Comparison of ENCODE assay signal across 8 cellular contexts in genomic region chr21:32392880-32393676, GRCh38. TPM values are rescaled to one million over a fixed set of nuclear protein-coding genes. Genes with fewer than 3 reads are reported as not detected.
DNase-seq lines count a peak whose midpoint lies in the region; ATAC-seq and TF ChIP-seq lines count a peak whose summit lies in the region.

TSS of gene URB1 (minus strand) at chr21:32393012. CDS start at chr21:32392910, 102 bp downstream.

- peaks cover 26% of the 10 kb centered on the region for H3K36me3 Mint-ChIP-seq in CD8-positive, alpha-beta T cell
- H3K36me3 Mint-ChIP-seq in memory B cell, result peaks cover 9% of the 10 kb centered on the region

- peak; percentile 89 to 98 (median 95) for DNase-seq in CD8-positive, alpha-beta T cell
- DNase-seq in HL-60 (ENCODE audit: low read depth in 1 of 2, low spot score in 1 of 2) (peak; percentile 83 to 93), NK-92 (lab: John Stamatoyannopoulos, UW; ENCODE audit: unreplicated experiment) (peak; percentile 66), memory B cell (ENCODE audit: low spot score in 2 of 2) (peak; percentile 94 to 95)
- DNase-seq in effector memory CD4-positive, alpha-beta T cell, result peak; percentile 88 to 92 (median 88)
- peak; percentile 83 for DNase-seq in stimulated activated CD8-positive, alpha-beta memory T cell treated with anti-CD3 and anti-CD28 coated beads, Interleukin-12 subunit alpha, Interleukin-12 subunit beta, amount 100 ng/mL, for 24 hours (ENCODE audit: extremely low read depth)

- H3K9me3 Mint-ChIP-seq in CD8-positive, alpha-beta T cell, result no peaks in the 10 kb centered on the region
- H3K9me3 Mint-ChIP-seq in memory B cell, result no peaks in the 10 kb centered on the region

- POLR2A ChIA-PET in CD8-positive, alpha-beta T cell (lab: Charles Lee), result interaction anchor here (1.2 to 2.1 kb wide), 4 partner anchors 14 to 219 kb away, joined by 3 to 14 read pairs (median 11); partner anchors contain the start of genes CFAP298 and EVA1C
- POLR2A ChIA-PET in activated CD8-positive, alpha-beta memory T cell treated with anti-CD3 and anti-CD28 coated beads for 36 hours (lab: Charles Lee), result interaction anchor here (0.6 to 2.4 kb wide), 2 partner anchors 19 to 23 kb away, joined by 7 to 10 read pairs; partner anchors contain the start of gene EVA1C

- H3K4me3 ChIP-seq in CD8-positive, alpha-beta T cell (ENCODE audit: low read depth, low read length), result peak within 1 kb of the TSS; percentile 98
- H3K4me3 ChIP-seq in HL-60 (replicated peaks; ENCODE audit: insufficient read depth, low read length), result peak within 1 kb of the TSS; percentile 100
- H3K4me3 ChIP-seq in effector memory CD4-positive, alpha-beta T cell (ENCODE audit: insufficient read depth, low read depth, low read length, poor library complexity, severe bottlenecking), result peak within 1 kb of the TSS; percentile 85

- peak within 1 kb of the TSS; percentile 80 for H3K27ac Mint-ChIP-seq in CD8-positive, alpha-beta T cell
- H3K27ac Mint-ChIP-seq in memory B cell, result peak within 1 kb of the TSS; percentile 78

- no peaks in the 10 kb centered on the region for H3K27me3 ChIP-seq in CD8-positive, alpha-beta T cell (ENCODE audit: insufficient read depth, low read length)
- H3K27me3 ChIP-seq in HL-60 (ENCODE audit: insufficient read depth, poor library complexity, severe bottlenecking), result no peaks in the 10 kb centered on the region
- H3K27me3 ChIP-seq in effector memory CD4-positive, alpha-beta T cell (replicated peaks; ENCODE audit: control insufficient read depth, insufficient read depth, low read length, poor library complexity, severe bottlenecking), result no peaks in the 10 kb centered on the region

- H3K36me3 ChIP-seq in CD8-positive, alpha-beta T cell (ENCODE audit: insufficient read depth, low read length), result no peaks in the 10 kb centered on the region
- peaks cover 4% of the 10 kb centered on the region for H3K36me3 ChIP-seq in effector memory CD4-positive, alpha-beta T cell (ENCODE audit: control insufficient read depth, insufficient read depth, low read length)

- H3K27me3 Mint-ChIP-seq in CD8-positive, alpha-beta T cell (ENCODE audit: low read depth), result peaks cover 7% of the 10 kb centered on the region
- H3K27me3 Mint-ChIP-seq in memory B cell, result peaks cover 5% of the 10 kb centered on the region

- CTCF ChIA-PET in CD8-positive, alpha-beta T cell (lab: Charles Lee), result interaction anchor here (1.1 to 1.9 kb wide), 4 partner anchors 9 to 208 kb away, joined by 6 to 9 read pairs (median 7); partner anchors contain the start of gene EVA1C
- CTCF ChIA-PET in activated CD8-positive, alpha-beta memory T cell treated with anti-CD3 and anti-CD28 coated beads for 36 hours (lab: Charles Lee), result interaction anchor here (0.7 to 1.8 kb wide), 5 partner anchors 11 to 208 kb away, joined by 3 to 5 read pairs (median 3); no protein-coding TSS in a partner anchor

- peaks cover 13% of the 10 kb centered on the region for H3K4me1 ChIP-seq in CD8-positive, alpha-beta T cell (ENCODE audit: insufficient read depth, low read length)
- H3K4me1 ChIP-seq in effector memory CD4-positive, alpha-beta T cell (ENCODE audit: control insufficient read depth, insufficient read depth, low read length, poor library complexity, severe bottlenecking), result peaks cover 15% of the 10 kb centered on the region

- TF ChIP-seq CTCF in CD8-positive, alpha-beta T cell (IDR thresholded peaks at IDR 0.05), result no peak
- no peak for TF ChIP-seq CTCF in HL-60 (IDR thresholded peaks at IDR 0.05; ENCODE audit: insufficient read depth, low read length)

- peak; percentile 97 for ATAC-seq in CD8-positive, alpha-beta T cell
- ATAC-seq in GM19455 (IDR thresholded peaks at IDR 0.05; ENCODE audit: unreplicated experiment) (peak; percentile 95), memory B cell (ENCODE audit: low read depth) (peak; percentile 97)

- peak within 1 kb of the TSS; percentile 89 for H3K4me3 Mint-ChIP-seq in CD8-positive, alpha-beta T cell
- peak within 1 kb of the TSS; percentile 89 for H3K4me3 Mint-ChIP-seq in memory B cell

- peak within 1 kb of the TSS; percentile 65 for H3K27ac ChIP-seq in CD8-positive, alpha-beta T cell (ENCODE audit: low read depth, low read length)
- H3K27ac ChIP-seq in HL-60 (replicated peaks), result peak within 1 kb of the TSS; percentile 84
- H3K27ac ChIP-seq in effector memory CD4-positive, alpha-beta T cell (ENCODE audit: insufficient read depth, low read length, poor library complexity, severe bottlenecking), result peak within 1 kb of the TSS; percentile 71

- H3K9me3 ChIP-seq in CD8-positive, alpha-beta T cell (ENCODE audit: low read length), result no peaks in the 10 kb centered on the region
- H3K9me3 ChIP-seq in effector memory CD4-positive, alpha-beta T cell (ENCODE audit: control insufficient read depth, low read length), result no peaks in the 10 kb centered on the region

- H3K4me1 Mint-ChIP-seq in CD8-positive, alpha-beta T cell (ENCODE audit: low read depth), result peaks cover 50% of the 10 kb centered on the region
- H3K4me1 Mint-ChIP-seq in memory B cell, result peaks cover 23% of the 10 kb centered on the region

- intact Hi-C loops in CD8-positive, alpha-beta T cell (cut with DNase I, micrococcal nuclease), result loop anchor here (1.0 to 10.0 kb wide), 13 partner anchors 18 to 1249 kb away; partner anchors contain the start of genes CFAP298 (in 2 of the 2), CRYZL1 (in 2 of the 2), ITSN1 (in 2 of the 2) and MIS18A (in 2 of the 2)

RNA-seq across cellular contexts. Expression of gene URB1, which starts in this region (rescaled TPM):
- total RNA-seq in CD8-positive, alpha-beta T cell, result 1 to 10 TPM; 5.4 to 5.9 TPM
- 10 to 100 TPM; 39.8 to 41.3 TPM for total RNA-seq in activated CD8-positive, alpha-beta memory T cell treated with anti-CD3 and anti-CD28 coated beads for 36 hours

Comparison
In these comparisons a context has a peak if more than half of its experiments do, and no peak if none do; other contexts are left out.
1. Peak in every context shown above with its lines: DNase-seq, ATAC-seq, H3K4me3 ChIP-seq and H3K27ac ChIP-seq.
2. RNA of gene URB1 (total RNA-seq): 39.8 to 41.3 TPM in activated CD8-positive, alpha-beta memory T cell treated with anti-CD3 and anti-CD28 coated beads for 36 hours; 5.4 to 5.9 TPM in CD8-positive, alpha-beta T cell; every median in the first group is over 4 times any median in the second.